8 cellular contexts compared by ENCODE assay signal in genomic region chr20:1313236-1313964, GRCh38. TPM values are rescaled to one million over a fixed set of nuclear protein-coding genes. Genes with fewer than 3 reads are reported as not detected.
DNase-seq lines count a peak whose midpoint lies in the region; ATAC-seq and TF ChIP-seq lines count a peak whose summit lies in the region.

No MANE protein-coding gene starts in this region.

- H3K36me3 ChIP-seq in MM.1S (replicated peaks; ENCODE audit: insufficient read depth, low read length) (no peaks in the 10 kb centered on the region), right atrium auricular region (no peaks in the 10 kb centered on the region), rectal smooth muscle tissue (ENCODE audit: control insufficient read depth, insufficient read depth, low read length) (peaks cover 4% of the 10 kb centered on the region)

- no peak overlapping the region for H3K9ac ChIP-seq in MM.1S (ENCODE audit: low read length)
- no peak overlapping the region for H3K9ac ChIP-seq in rectal smooth muscle tissue (ENCODE audit: low read length)

- H3K27me3 ChIP-seq in MM.1S (replicated peaks; ENCODE audit: insufficient read depth, low read length) (no peaks in the 10 kb centered on the region), right atrium auricular region (no peaks in the 10 kb centered on the region), rectal smooth muscle tissue (ENCODE audit: control insufficient read depth, insufficient read depth, low read length) (no peaks in the 10 kb centered on the region)

- H3K4me3 ChIP-seq in MM.1S (ENCODE audit: low read length): no peak overlapping the region
- peak overlapping the region; percentile 16 to 28 for H3K4me3 ChIP-seq in right atrium auricular region
- peak overlapping the region; percentile 5 for H3K4me3 ChIP-seq in rectal smooth muscle tissue (ENCODE audit: low read length)

- ATAC-seq in GM18505 (IDR thresholded peaks at IDR 0.05; ENCODE audit: unreplicated experiment) (no peak), HG02642 (IDR thresholded peaks at IDR 0.05; ENCODE audit: poor library complexity, unreplicated experiment) (no peak)

- TF ChIP-seq POLR2A in GM18505 (IDR thresholded peaks at IDR 0.05; ENCODE audit: borderline replicate concordance, extremely low read depth, insufficient read depth, insufficient read length): no peak

- H3K9me3 ChIP-seq in MM.1S (replicated peaks; ENCODE audit: insufficient read depth, low read length): no peaks in the 10 kb centered on the region
- no peaks in the 10 kb centered on the region for H3K9me3 ChIP-seq in right atrium auricular region

- peak overlapping the region; percentile 49; the same call in 1 of the 2 replicates for H3K4me2 ChIP-seq in MM.1S (ENCODE audit: low read depth, low read length)

- H3K27ac ChIP-seq in MM.1S (ENCODE audit: low read length) (no peak overlapping the region), right atrium auricular region (no peak overlapping the region), rectal smooth muscle tissue (ENCODE audit: low read depth, low read length) (no peak overlapping the region)

- H4K20me1 ChIP-seq in MM.1S (ENCODE audit: insufficient read depth, low read length): no peaks in the 10 kb centered on the region

- H3K9me2 ChIP-seq in MM.1S (replicated peaks; ENCODE audit: insufficient read depth, low read length): no peaks in the 10 kb centered on the region

- H2AFZ ChIP-seq in MM.1S (ENCODE audit: low read length): peak overlapping the region; percentile 36; the same call in 1 of the 2 replicates

- peaks cover 9% of the 10 kb centered on the region; the same call in 1 of the 2 replicates for H3F3A ChIP-seq in MM.1S (ENCODE audit: insufficient read depth, low read length)

- H3K79me2 ChIP-seq in MM.1S (ENCODE audit: low read length): no peaks in the 10 kb centered on the region

- TF ChIP-seq CTCF in MM.1S (IDR thresholded peaks at IDR 0.05; ENCODE audit: low read length) (peak; percentile 96), right atrium auricular region (IDR thresholded peaks at IDR 0.05) (peak; percentile 98)

- H3K4me1 ChIP-seq in MM.1S (ENCODE audit: low read length) (peaks cover 30% of the 10 kb centered on the region), right atrium auricular region (peaks cover 0 to 11% of the 10 kb centered on the region in 2 donors), rectal smooth muscle tissue (ENCODE audit: control insufficient read depth, insufficient read depth, low read length) (no peaks in the 10 kb centered on the region)

- DNase-seq in DMS53 treated with DMSO at 0.1 percent for 48 hours (lab: John Stamatoyannopoulos, UW; ENCODE audit: unreplicated experiment) (peak; percentile 38), MM.1S (peak; percentile 23), SW 1271 (lab: John Stamatoyannopoulos, UW) (peak; percentile 27 to 58), amygdala (lab: John Stamatoyannopoulos, UW) (peak in 49 of 56 donors; percentile 17 to 81 (median 60)), right atrium auricular region (ENCODE audit: low spot score) (peak; percentile 76)

RNA-seq across cellular contexts. Expression of gene SDCBP2, which starts 15.5 kb away (rescaled TPM):
- total RNA-seq in right atrium auricular region: 1 to 10 TPM; 2.9 to 3.9 TPM

RNA-seq across cellular contexts. Expression of gene SNPH, which starts 47.3 kb away (rescaled TPM):
- total RNA-seq in right atrium auricular region: 10 to 100 TPM in 1 of 2 donors, 1 to 10 TPM in 1; 5.0 to 10.1 TPM

Comparison
In these comparisons a context has a peak if more than half of its experiments do, and no peak if none do; other contexts are left out.
1. DNase-seq: peak in every context shown above with its lines; median percentile 76 in right atrium auricular region; 60 in amygdala; 42 in SW 1271; 38 in DMS53 treated with DMSO at 0.1 percent for 48 hours; 23 in MM.1S.